In genomic region chr14:68820536-68820935, GRCh38 we compare ENCODE assay signal across 1 cellular context.
TF ChIP-seq lines count a peak whose summit lies in the region.

No MANE protein-coding gene starts in this region.

TF ChIP-seq in GM23338, 12 proteins besides CTCF, POLR2A, EP300 and RAD21 (continued from another document):
- TF ChIP-seq REST (IDR thresholded peaks at IDR 0.05; ENCODE audit: unreplicated experiment) (no peak), ZNF114 (CRISPR knock-in tag; IDR thresholded peaks at IDR 0.05) (no peak), ZNF462 (CRISPR knock-in tag; IDR thresholded peaks at IDR 0.05) (no peak)
